Comparison of ENCODE assay signal across 11 cellular contexts in genomic region chr10:75771606-75772005, GRCh38.
A peak's percentile ranks its signal among the peaks of the same experiment; 100 is the strongest.
DNase-seq lines count a peak whose midpoint lies in the region; ATAC-seq, FAIRE-seq and TF ChIP-seq lines count a peak whose summit lies in the region.
"Had no signal": no experiment of that assay in that cellular context is flagged by ENCODE, and none has a peak within 500 bp of the region (broad histone marks: within the 10 kb centered on the region; RNA-seq: fewer than 3 reads in every experiment).

No MANE protein-coding gene starts in this region.

- H3K9me3 Mint-ChIP-seq in activated naive CD8-positive, alpha-beta T cell treated with anti-CD3 and anti-CD28 coated beads, Interleukin-2, amount 10 ng/mL, durations not matched to agents 7 days and 5 days: no peaks in the 10 kb centered on the region
- peaks cover 0 to 2% (median 0%) of the 10 kb centered on the region in 11 donors for H3K9me3 Mint-ChIP-seq in naive thymus-derived CD4-positive, alpha-beta T cell

- peaks cover 12% of the 10 kb centered on the region for H3K4me1 Mint-ChIP-seq in activated naive CD8-positive, alpha-beta T cell treated with anti-CD3 and anti-CD28 coated beads, Interleukin-2, amount 10 ng/mL, durations not matched to agents 7 days and 5 days
- peaks cover 6 to 30% (median 23%) of the 10 kb centered on the region in 7 donors for H3K4me1 Mint-ChIP-seq in naive thymus-derived CD4-positive, alpha-beta T cell

- H3K9ac ChIP-seq in liver (ENCODE audit: low read depth in 1 of 2, low read length in 2 of 2): peak overlapping the region in 1 of 2 donors; percentile 95
- no peak overlapping the region for H3K9ac ChIP-seq in HepG2 (ENCODE audit: insufficient read depth, low read depth, low read length)
- H3K9ac ChIP-seq in mesendoderm (ENCODE audit: low read length): no peak overlapping the region
- no peak overlapping the region for H3K9ac ChIP-seq in kidney (ENCODE audit: low read length in 2 of 2)

- H3K56ac ChIP-seq in mesendoderm (ENCODE audit: low read length): no peak overlapping the region

- H3K27ac Mint-ChIP-seq in activated naive CD8-positive, alpha-beta T cell treated with anti-CD3 and anti-CD28 coated beads, Interleukin-2, amount 10 ng/mL, durations not matched to agents 7 days and 5 days: peak overlapping the region; percentile 83
- peak overlapping the region in 8 of 9 donors; percentile 16 to 90 (median 67) for H3K27ac Mint-ChIP-seq in naive thymus-derived CD4-positive, alpha-beta T cell

- no peaks in the 10 kb centered on the region for H3K79me1 ChIP-seq in mesendoderm (ENCODE audit: low read length)

- H4K5ac ChIP-seq in mesendoderm (ENCODE audit: low read length): no peak overlapping the region

- peaks cover 5% of the 10 kb centered on the region for H3K27me3 Mint-ChIP-seq in activated naive CD8-positive, alpha-beta T cell treated with anti-CD3 and anti-CD28 coated beads, Interleukin-2, amount 10 ng/mL, durations not matched to agents 7 days and 5 days
- H3K27me3 Mint-ChIP-seq in naive thymus-derived CD4-positive, alpha-beta T cell: peaks cover 0 to 9% (median 0%) of the 10 kb centered on the region in 5 donors

- no peak for ATAC-seq in HepG2
- no peak for ATAC-seq in activated naive CD8-positive, alpha-beta T cell treated with anti-CD3 and anti-CD28 coated beads, Interleukin-2, amount 10 ng/mL, durations not matched to agents 7 days and 5 days (ENCODE audit: low read depth)
- no peak for ATAC-seq in naive thymus-derived CD4-positive, alpha-beta T cell
- ATAC-seq: SK-N-SH treated with all-trans-retinoic acid at 6 μM for 48 hours had no signal

- H3K36me3 ChIP-seq in liver (ENCODE audit: control insufficient read depth in 4 of 4, insufficient read depth in 3 of 4, low read depth in 1 of 4, low read length in 3 of 4) (no peaks in the 10 kb centered on the region), HepG2 (replicated peaks in 1 of 2; ENCODE audit: control insufficient read depth in 1 of 2, insufficient read depth in 2 of 2, low read length in 2 of 2) (no peaks in the 10 kb centered on the region), mesendoderm (ENCODE audit: control insufficient read depth, insufficient read depth, low read length) (no peaks in the 10 kb centered on the region), kidney (ENCODE audit: control insufficient read depth in 1 of 2, insufficient read depth in 2 of 2, low read length in 2 of 2) (no peaks in the 10 kb centered on the region)
- H3K36me3 ChIP-seq in naive thymus-derived CD4-positive, alpha-beta T cell (ENCODE audit: control insufficient read depth in 2 of 3, insufficient read depth in 3 of 3, low read length in 3 of 3): no peaks in the 10 kb centered on the region

- no peak overlapping the region for H3K18ac ChIP-seq in mesendoderm (ENCODE audit: low read length)

- H2AK5ac ChIP-seq in mesendoderm (ENCODE audit: low read length): no peak overlapping the region

- intact Hi-C loops in HepG2 (cut with micrococcal nuclease; ENCODE audit: unreplicated experiment): no loop called here
- intact Hi-C loops in naive thymus-derived CD4-positive, alpha-beta T cell (cut with micrococcal nuclease): no loop called here
- intact Hi-C loops in kidney (cut with DNase I): no loop called here

- TF ChIP-seq EP300 in HepG2 (IDR thresholded peaks at IDR 0.05; ENCODE audit: low read depth in 2 of 2, low read length in 2 of 2): no peak
- TF ChIP-seq EP300 in HepG2 (CRISPR knock-in tag; IDR thresholded peaks at IDR 0.05; ENCODE audit: borderline replicate concordance): no peak

- H2BK120ac ChIP-seq in mesendoderm (ENCODE audit: low read depth, low read length): no peak overlapping the region

- no peak overlapping the region for H4K8ac ChIP-seq in mesendoderm (ENCODE audit: low read depth, low read length)

- H3K27ac ChIP-seq in liver (ENCODE audit: low read depth in 1 of 2, low read length in 2 of 2) (peak overlapping the region; percentile 62 to 79), HepG2 (ENCODE audit: extremely low read length, insufficient read depth, low read length) (no peak overlapping the region), mesendoderm (ENCODE audit: low read depth, low read length) (no peak overlapping the region), kidney (ENCODE audit: low read depth in 2 of 2, low read length in 2 of 2) (no peak overlapping the region)
- H3K27ac ChIP-seq in naive thymus-derived CD4-positive, alpha-beta T cell (ENCODE audit: low read depth, low read length): no peak overlapping the region

- H3K4me1 ChIP-seq in liver (ENCODE audit: control insufficient read depth in 4 of 4, insufficient read depth in 4 of 4, low read length in 3 of 4): peaks cover 2 to 15% (median 13%) of the 10 kb centered on the region in 4 donors
- H3K4me1 ChIP-seq in HepG2 (ENCODE audit: insufficient read depth, low read length): peaks cover 61% of the 10 kb centered on the region
- peaks cover 3% of the 10 kb centered on the region in 2 donors for H3K4me1 ChIP-seq in naive thymus-derived CD4-positive, alpha-beta T cell (ENCODE audit: control insufficient read depth in 2 of 2, insufficient read depth in 2 of 2, low read length in 2 of 2)
- no peaks in the 10 kb centered on the region for H3K4me1 ChIP-seq in mesendoderm (ENCODE audit: control insufficient read depth, low read depth, low read length)
- H3K4me1 ChIP-seq in kidney (ENCODE audit: control insufficient read depth in 1 of 2, insufficient read depth in 1 of 2, low read depth in 1 of 2, low read length in 2 of 2): no peaks in the 10 kb centered on the region

- no peak overlapping the region for H2AFZ ChIP-seq in HepG2 (ENCODE audit: low read length)

- H3K27me3 ChIP-seq in liver (ENCODE audit: control insufficient read depth in 4 of 4, insufficient read depth in 4 of 4, low read length in 3 of 4) (no peaks in the 10 kb centered on the region), HepG2 (ENCODE audit: control insufficient read depth in 1 of 2, insufficient read depth in 2 of 2, low read length in 2 of 2) (no peaks in the 10 kb centered on the region), mesendoderm (ENCODE audit: insufficient read depth, low read length, poor library complexity) (no peaks in the 10 kb centered on the region)
- no peaks in the 10 kb centered on the region for H3K27me3 ChIP-seq in naive thymus-derived CD4-positive, alpha-beta T cell (ENCODE audit: control insufficient read depth in 2 of 2, insufficient read depth in 2 of 2, low read length in 2 of 2)

- in situ Hi-C loops in HepG2 (cut with HindIII; ENCODE audit: extremely low pct_ligation_motif_present, low pct_unique_long_range_greater_than_20kb): loop anchor here (5.0 to 10.0 kb wide), 2 partner anchors 263 to 369 kb away; partner anchors contain the start of gene ZNF503

- no peak for TF ChIP-seq RAD21 in liver (IDR thresholded peaks at IDR 0.05)
- no peak for TF ChIP-seq RAD21 in HepG2 (CRISPR knock-in tag; IDR thresholded peaks at IDR 0.05)

- H3K23ac ChIP-seq in mesendoderm (ENCODE audit: low read length): no peak overlapping the region

- TF ChIP-seq POLR2A in HepG2 (IDR thresholded peaks at IDR 0.05; ENCODE audit: insufficient read depth in 1 of 2, low read depth in 2 of 2, low read length in 2 of 2): no peak

- WGBS in liver: 78% methylated on average over 1 of the region's 1 CpG
- WGBS in HepG2 (ENCODE audit: low lambda C conversion rate): 97% methylated on average over 1 of the region's 1 CpG
- no CpG with 5 or more reads among the region's 1 CpG for WGBS in mesendoderm (ENCODE audit: extremely low coverage, insufficient coverage, low lambda C conversion rate)

- H2BK5ac ChIP-seq in mesendoderm (ENCODE audit: low read length): no peak overlapping the region

- H3K9me3 ChIP-seq in liver (ENCODE audit: control insufficient read depth in 4 of 4, low read length in 3 of 4) (no peaks in the 10 kb centered on the region), HepG2 (ENCODE audit: low read length) (no peaks in the 10 kb centered on the region), kidney (ENCODE audit: control insufficient read depth in 1 of 2, low read length in 2 of 2) (no peaks in the 10 kb centered on the region)
- no peaks in the 10 kb centered on the region for H3K9me3 ChIP-seq in naive thymus-derived CD4-positive, alpha-beta T cell (ENCODE audit: control insufficient read depth in 2 of 3, low read length in 3 of 3)

- H3K4me3 Mint-ChIP-seq in activated naive CD8-positive, alpha-beta T cell treated with anti-CD3 and anti-CD28 coated beads, Interleukin-2, amount 10 ng/mL, durations not matched to agents 7 days and 5 days: peak overlapping the region; percentile 58
- H3K4me3 Mint-ChIP-seq in naive thymus-derived CD4-positive, alpha-beta T cell: peak overlapping the region; percentile 54 to 91 (median 82)

- H3K4ac ChIP-seq in mesendoderm (ENCODE audit: low read depth, low read length): no peak overlapping the region

- H3K79me2 ChIP-seq in HepG2 (ENCODE audit: insufficient read depth, low read length): no peaks in the 10 kb centered on the region
- no peaks in the 10 kb centered on the region for H3K79me2 ChIP-seq in mesendoderm (ENCODE audit: control insufficient read depth, insufficient read depth, low read length)

- DNase-seq in HepG2 (ENCODE audit: low spot score): no peak
- no peak for DNase-seq in activated naive CD8-positive, alpha-beta T cell treated with anti-CD3 and anti-CD28 coated beads, Interleukin-2, amount 10 ng/mL, durations not matched to agents 7 days and 5 days
- no peak for DNase-seq in naive thymus-derived CD4-positive, alpha-beta T cell
- DNase-seq in NCI-H1436 (lab: John Stamatoyannopoulos, UW): no peak
- no peak for DNase-seq in NCI-H2171 (lab: John Stamatoyannopoulos, UW)
- DNase-seq in mesendoderm: no peak
- no peak for DNase-seq in kidney
- DNase-seq: hypothalamus, NCI-H1048 had no signal

- H2BK15ac ChIP-seq in mesendoderm (replicated peaks; ENCODE audit: low read depth): no peak overlapping the region

- TF ChIP-seq CTCF in liver (IDR thresholded peaks at IDR 0.05; ENCODE audit: low read depth, low read length, missing input control) (no peak), HepG2 (CRISPR knock-in tag; IDR thresholded peaks at IDR 0.05) (no peak), kidney (IDR thresholded peaks at IDR 0.05; ENCODE audit: borderline replicate concordance, extremely low read depth, insufficient read depth) (no peak)

- peaks cover 2% of the 10 kb centered on the region for H3K36me3 Mint-ChIP-seq in activated naive CD8-positive, alpha-beta T cell treated with anti-CD3 and anti-CD28 coated beads, Interleukin-2, amount 10 ng/mL, durations not matched to agents 7 days and 5 days
- peaks cover 0 to 3% (median 0%) of the 10 kb centered on the region in 5 donors for H3K36me3 Mint-ChIP-seq in naive thymus-derived CD4-positive, alpha-beta T cell

- POLR2A ChIA-PET in HepG2 (lab: Yijun Ruan, JAX): interaction anchor here (1.0 to 3.0 kb wide), 3 partner anchors 16 to 339 kb away, joined by 3 to 27 read pairs (median 3); no protein-coding TSS in a partner anchor
- POLR2A ChIA-PET in activated naive CD8-positive, alpha-beta T cell treated with anti-CD3 and anti-CD28 coated beads, Interleukin-2, amount 10 ng/mL, durations not matched to agents 7 days and 5 days (lab: Charles Lee): no interaction called here
- POLR2A ChIA-PET in naive thymus-derived CD4-positive, alpha-beta T cell (lab: Charles Lee): no interaction called here

- H3K4me2 ChIP-seq in HepG2 (ENCODE audit: low read depth, low read length) (no peak overlapping the region), mesendoderm (ENCODE audit: low read length) (no peak overlapping the region)

- BruUV-seq in HepG2 (replicated peaks; lab: Mats Ljungman, UMichigan): no TSS peak

- CTCF ChIA-PET in HepG2 (lab: Yijun Ruan, JAX; ENCODE audit: low intra/inter-chr PET ratio, low total read pairs): no interaction called here
- CTCF ChIA-PET in naive thymus-derived CD4-positive, alpha-beta T cell (lab: Charles Lee): no interaction called here

- FAIRE-seq in HepG2 (lab: Jason Lieb, UNC) (no peak), kidney (lab: Jason Lieb, UNC) (no peak)

- no peaks in the 10 kb centered on the region for H4K20me1 ChIP-seq in HepG2 (ENCODE audit: insufficient read depth, low read length)

- H3K4me3 ChIP-seq in liver (ENCODE audit: low read depth in 1 of 3, low read length in 3 of 3) (no peak overlapping the region), HepG2 (replicated peaks in 1 of 3; ENCODE audit: insufficient read depth in 1 of 3, low read depth in 2 of 3, low read length in 3 of 3) (no peak overlapping the region), mesendoderm (ENCODE audit: low read length) (no peak overlapping the region), kidney (ENCODE audit: low read length in 2 of 2) (peak overlapping the region in 1 of 2 donors; percentile 60)
- peak overlapping the region; percentile 61 for H3K4me3 ChIP-seq in naive thymus-derived CD4-positive, alpha-beta T cell (ENCODE audit: low read length)

Comparison
In these comparisons a context has a peak if more than half of its experiments do, and no peak if none do; other contexts are left out.
1. H3K27ac ChIP-seq: peak in liver (2 of 2); none in HepG2 (single experiment), naive thymus-derived CD4-positive, alpha-beta T cell (single experiment), mesendoderm (single experiment) and kidney (0 of 2).